11 cellular contexts compared by ENCODE assay signal in the genomic region with DNA sequence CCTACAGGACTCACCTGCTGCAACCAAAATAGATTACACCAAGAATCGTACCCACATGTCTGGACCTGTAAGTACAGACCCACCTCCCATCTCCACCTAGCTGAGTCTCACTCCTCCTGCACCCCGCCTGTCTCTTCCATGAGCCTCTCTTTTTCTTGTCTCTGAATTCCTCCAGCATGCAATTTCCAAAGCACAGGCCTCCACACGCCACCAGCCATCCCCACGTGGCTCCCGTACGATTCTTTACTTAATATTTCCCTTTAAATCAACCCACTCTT. TPM values are rescaled to one million over a fixed set of nuclear protein-coding genes. Genes with fewer than 3 reads are reported as not detected.
DNase-seq lines count a peak whose midpoint lies in the region; TF ChIP-seq lines count a peak whose summit lies in the region.
"Had no signal": no experiment of that assay in that cellular context is flagged by ENCODE, and none has a peak within 500 bp of the region (broad histone marks: within the 10 kb centered on the region; RNA-seq: fewer than 3 reads in every experiment).

No MANE protein-coding gene starts in this region.

- peak overlapping the region; percentile 37 for H3K4me3 ChIP-seq in endocrine pancreas (ENCODE audit: control insufficient read depth, insufficient read depth, low read length)
- no peak overlapping the region for H3K4me3 ChIP-seq in muscle layer of colon (ENCODE audit: low read depth in 1 of 2, low read length in 2 of 2)
- no peak overlapping the region for H3K4me3 ChIP-seq in tibial nerve

- TF ChIP-seq EP300 in tibial nerve (IDR thresholded peaks at IDR 0.05) = no peak

- TF ChIP-seq POLR2A in tibial nerve (IDR thresholded peaks at IDR 0.05) = no peak

- H3K9me3 ChIP-seq in endocrine pancreas (ENCODE audit: control insufficient read depth, low read length) (no peaks in the 10 kb centered on the region), muscle layer of colon (ENCODE audit: low read length) (no peaks in the 10 kb centered on the region), tibial nerve (no peaks in the 10 kb centered on the region)

- DNase-seq in NCI-H82 (lab: John Stamatoyannopoulos, UW) (peak; percentile 26), NCI-H82 treated with DMSO at 0.1 percent for 48 hours (lab: John Stamatoyannopoulos, UW; ENCODE audit: unreplicated experiment) (no peak), tibial nerve (ENCODE audit: low spot score in 2 of 2) (no peak), A172 (ENCODE audit: low spot score) (no peak), retina (no peak), NOMO-1 (lab: John Stamatoyannopoulos, UW; ENCODE audit: unreplicated experiment in 2 of 2) (no peak)
- DNase-seq: activated CD8-positive, alpha-beta memory T cell treated with anti-CD3 and anti-CD28 coated beads, Interleukin-2, amount 10 ng/mL, durations not matched to agents 7 days and 5 days; DMS79 had no signal

- H3K4me1 ChIP-seq in endocrine pancreas (ENCODE audit: control insufficient read depth, insufficient read depth, low read length) (peaks cover 16% of the 10 kb centered on the region), muscle layer of colon (ENCODE audit: insufficient read depth, low read length) (no peaks in the 10 kb centered on the region), tibial nerve (peaks cover 0 to 55% (median 34%) of the 10 kb centered on the region in 4 donors)

- WGBS in tibial nerve, 2 donors = 85% methylated on average over 6 of the region's 6 CpGs

- TF ChIP-seq CTCF in tibial nerve (IDR thresholded peaks at IDR 0.05) = no peak

- H3K27ac ChIP-seq in muscle layer of colon (ENCODE audit: low read depth, low read length) = peak overlapping the region; percentile 24
- H3K27ac ChIP-seq in tibial nerve = peak overlapping the region; percentile 57 to 90 (median 84)
- H3K27ac ChIP-seq: HL-60 had no signal

- H3K27me3 ChIP-seq in endocrine pancreas (ENCODE audit: control insufficient read depth, insufficient read depth, low read length) (no peaks in the 10 kb centered on the region), muscle layer of colon (ENCODE audit: control insufficient read depth in 1 of 2, insufficient read depth in 2 of 2, low read length in 2 of 2) (no peaks in the 10 kb centered on the region), tibial nerve (no peaks in the 10 kb centered on the region)

- H3K9ac ChIP-seq in endocrine pancreas (ENCODE audit: control insufficient read depth, insufficient read depth, low read length) (no peak overlapping the region), muscle layer of colon (ENCODE audit: low read length) (no peak overlapping the region)

- no peaks in the 10 kb centered on the region for H3K36me3 ChIP-seq in endocrine pancreas (ENCODE audit: control insufficient read depth, insufficient read depth, low read length)
- H3K36me3 ChIP-seq in muscle layer of colon (ENCODE audit: insufficient read depth, low read length) = no peaks in the 10 kb centered on the region
- H3K36me3 ChIP-seq in tibial nerve = no peaks in the 10 kb centered on the region

RNA-seq across cellular contexts. Expression of a gene that starts 1.2 kb away (rescaled TPM):
- total RNA-seq in tibial nerve = 10 to 100 TPM in 3 of 4 donors, 1 to 10 TPM in 1; 9.6 to 62.4 (median 41.9) TPM
- total RNA-seq in A172 (2014; rRNA removed; shearing (Covaris generic)) = 3.9 and 6.6 TPM in 2 replicates
